Comparison of ENCODE assay signal across 8 cellular contexts in the genomic region with DNA sequence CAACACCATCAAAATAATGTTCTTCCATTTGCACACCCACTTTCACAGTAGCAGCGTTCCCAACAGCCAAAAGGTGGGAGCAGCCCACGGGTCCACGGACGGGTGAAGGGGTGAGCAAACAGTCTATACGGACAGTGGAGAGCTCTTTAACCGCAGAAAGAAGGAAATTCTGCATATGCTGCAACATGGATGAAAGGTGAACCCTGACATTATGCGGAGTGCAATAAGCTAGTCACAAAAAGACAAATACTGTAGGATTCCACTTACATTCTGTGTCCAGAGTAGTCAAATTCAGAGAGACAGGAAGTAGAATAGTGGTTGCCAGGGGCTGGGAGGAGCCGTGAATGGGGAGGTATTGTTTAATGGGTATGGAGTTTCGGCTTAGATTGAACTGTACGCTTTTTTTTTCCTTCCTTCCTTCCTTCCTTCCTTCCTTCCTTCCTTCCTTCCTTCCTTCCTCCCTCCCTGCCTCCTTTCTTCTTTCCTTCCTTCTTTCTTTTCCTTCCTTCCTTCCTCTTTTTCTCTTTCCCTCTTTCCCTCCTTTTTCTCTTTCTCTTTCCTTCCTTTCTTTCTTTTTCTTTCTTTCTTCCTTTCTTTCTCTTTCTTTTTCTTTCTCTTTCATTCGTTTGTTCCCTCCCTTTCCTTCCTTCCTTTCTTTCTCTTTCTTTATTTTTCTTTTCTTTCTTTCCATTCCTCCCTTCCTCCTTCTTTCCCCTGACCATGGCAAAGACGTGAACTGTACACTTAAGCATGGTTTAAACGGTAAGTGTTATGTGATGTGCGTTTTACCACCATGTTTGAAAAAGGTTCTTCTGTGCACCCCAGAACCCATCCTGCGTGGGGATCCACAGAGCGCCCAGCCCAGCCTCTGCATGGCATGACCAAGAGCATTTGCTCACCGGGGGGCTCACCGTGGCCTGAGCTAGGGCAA. TPM values are rescaled to one million over a fixed set of nuclear protein-coding genes. Genes with fewer than 3 reads are reported as not detected.
A peak's percentile ranks its signal among the peaks of the same experiment; 100 is the strongest.
DNase-seq lines count a peak whose midpoint lies in the region; TF ChIP-seq lines count a peak whose summit lies in the region.

No MANE protein-coding gene starts in this region.

- H3K4me3 ChIP-seq in HFF-Myc (replicated peaks; ENCODE audit: low read depth, low read length) = peak overlapping the region; percentile 59

- no peak for TF ChIP-seq CTCF in HFF-Myc (IDR thresholded peaks at IDR 0.05; ENCODE audit: low read depth, low read length, missing control alignments)

- peak; percentile 40 for DNase-seq in NCI-H82 (lab: John Stamatoyannopoulos, UW)
- no peak for DNase-seq in NCI-H82 treated with DMSO at 0.1 percent for 48 hours (lab: John Stamatoyannopoulos, UW; ENCODE audit: unreplicated experiment)
- no peak for DNase-seq in HFF-Myc (ENCODE audit: extremely low read depth, low read depth)
- DNase-seq in NCI-H446 (lab: John Stamatoyannopoulos, UW) = peak; percentile 46 to 51
- DNase-seq in amniotic epithelial cell (ENCODE audit: low read depth) = peak; percentile 50
- DNase-seq in hepatic stellate cell (ENCODE audit: low spot score) = peak; percentile 47
- DNase-seq in renal cortical epithelial cell (ENCODE audit: low read depth) = peak; percentile 49
- no peak for DNase-seq in AG08396 (ENCODE audit: low spot score)

RNA-seq across cellular contexts. Expression of gene ANKRD9, which starts 15.9 kb away (rescaled TPM):
- total RNA-seq in renal cortical epithelial cell = 26.9 and 54.4 TPM in 2 replicates

Comparison
In these comparisons a context has a peak if more than half of its experiments do, and no peak if none do; other contexts are left out.
1. DNase-seq: peak in NCI-H82 (single experiment), NCI-H446 (2 of 2), amniotic epithelial cell (single experiment), hepatic stellate cell (single experiment) and renal cortical epithelial cell (single experiment); none in NCI-H82 treated with DMSO at 0.1 percent for 48 hours (single experiment), HFF-Myc (single experiment) and AG08396 (single experiment).